11 cellular contexts compared by ENCODE assay signal in the genomic region with DNA sequence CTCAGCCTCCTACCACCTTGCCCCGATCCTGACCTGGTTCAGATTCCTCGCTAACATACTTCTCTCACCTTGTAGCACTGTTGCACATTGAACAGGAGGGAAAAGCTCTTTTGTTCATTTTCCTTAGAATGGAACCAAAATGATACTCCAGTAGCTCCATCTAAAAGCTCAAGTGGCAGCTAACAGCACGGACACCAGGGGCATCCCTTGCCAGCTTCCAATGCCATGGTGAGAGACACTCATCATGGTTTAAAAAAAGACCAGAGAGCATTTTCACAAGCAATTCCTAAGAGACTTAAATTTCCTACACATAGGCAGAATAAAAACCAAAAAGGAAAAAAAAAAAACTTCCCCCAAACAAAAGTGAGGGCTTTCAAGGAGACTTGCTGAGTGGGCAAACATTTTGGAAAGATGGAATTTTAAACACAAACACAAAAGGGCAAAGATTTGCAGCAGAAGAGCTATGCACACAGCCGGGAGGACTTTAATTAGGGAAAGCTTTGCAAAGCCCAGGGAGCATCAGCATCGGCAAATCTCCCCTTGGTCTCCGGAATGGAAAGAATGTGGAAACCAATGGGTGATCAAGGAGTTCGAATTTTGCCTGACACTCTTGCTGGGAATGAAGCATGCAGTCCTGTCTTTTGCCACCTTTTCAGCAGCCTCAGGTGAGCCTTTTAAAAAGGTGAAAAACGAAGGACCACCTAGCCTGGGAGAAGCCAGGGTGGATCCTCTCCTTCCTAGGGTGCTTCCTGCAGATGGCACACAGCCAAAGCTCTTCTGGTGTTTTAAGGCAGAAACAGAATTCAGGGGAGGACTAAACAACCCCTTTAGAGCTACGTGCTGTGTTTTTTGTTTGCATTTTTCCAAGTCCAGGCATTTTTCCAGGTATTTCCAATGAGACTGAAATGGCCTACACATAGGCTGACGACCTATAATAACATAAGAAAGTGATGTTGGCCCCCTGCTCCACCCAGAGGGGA.
DNase-seq lines count a peak whose midpoint lies in the region; ATAC-seq and TF ChIP-seq lines count a peak whose summit lies in the region.
"Had no signal": no experiment of that assay in that cellular context is flagged by ENCODE, and none has a peak within 500 bp of the region (broad histone marks: within the 10 kb centered on the region; RNA-seq: fewer than 3 reads in every experiment).

No MANE protein-coding gene starts in this region.

- H3K36me3 Mint-ChIP-seq in mesothelial cell of epicardium: peaks cover 5% of the 10 kb centered on the region
- peaks cover 4% of the 10 kb centered on the region for H3K36me3 Mint-ChIP-seq in progenitor cell of endocrine pancreas (ENCODE audit: insufficient read depth)

- TF ChIP-seq POLR2A in heart left ventricle (IDR thresholded peaks at IDR 0.05) (no peak), uterus (IDR thresholded peaks at IDR 0.05) (no peak)

- no peak for DNase-seq in heart left ventricle
- no peak for DNase-seq in heart right ventricle
- peak; percentile 38 for DNase-seq in cerebellum (ENCODE audit: low spot score)
- DNase-seq in mesothelial cell of epicardium (ENCODE audit: low spot score in 2 of 2, unreplicated experiment in 2 of 2): no peak
- DNase-seq in uterus: no peak
- DNase-seq in progenitor cell of endocrine pancreas (ENCODE audit: low spot score, unreplicated experiment): no peak
- no peak for DNase-seq in SIG-M5 (lab: John Stamatoyannopoulos, UW)
- DNase-seq: activated B cell treated with CpG ODN at 0.5 μM for 24 hours, amniotic stem cell, OCI-M1 had no signal

- intact Hi-C loops in heart left ventricle (cut with DNase I): loop anchor here in 2 of 10 donors (5.0 kb wide), 2 partner anchors 76 to 81 kb away; no protein-coding TSS in a partner anchor
- intact Hi-C loops in heart right ventricle (cut with DNase I): loop anchor here in 2 of 10 donors (5.0 kb wide), 2 partner anchors 81 to 196 kb away; a partner anchor contains a TSS
- intact Hi-C loops in uterus (cut with DNase I; ENCODE audit: low total_unique reads): no loop called here

- H3K9me3 ChIP-seq in heart left ventricle (no peaks in the 10 kb centered on the region), heart right ventricle (no peaks in the 10 kb centered on the region), uterus (no peaks in the 10 kb centered on the region)

- peaks cover 0 to 49% (median 0%) of the 10 kb centered on the region in 9 donors for H3K36me3 ChIP-seq in heart left ventricle
- H3K36me3 ChIP-seq in heart right ventricle: peaks cover 0 to 66% (median under 1%) of the 10 kb centered on the region in 9 donors
- no peaks in the 10 kb centered on the region for H3K36me3 ChIP-seq in uterus

- H3K4me1 Mint-ChIP-seq in mesothelial cell of epicardium (peaks cover 40% of the 10 kb centered on the region), progenitor cell of endocrine pancreas (ENCODE audit: low read depth) (peaks cover 14% of the 10 kb centered on the region)

- peaks cover 2 to 82% (median 63%) of the 10 kb centered on the region in 12 donors for H3K4me1 ChIP-seq in heart left ventricle
- H3K4me1 ChIP-seq in heart right ventricle: peaks cover 24 to 90% (median 61%) of the 10 kb centered on the region in 9 donors
- peaks cover 16 to 31% of the 10 kb centered on the region in 2 donors for H3K4me1 ChIP-seq in uterus

- H3K4me3 ChIP-seq in heart left ventricle: no peak overlapping the region
- H3K4me3 ChIP-seq in heart right ventricle: no peak overlapping the region
- H3K4me3 ChIP-seq in uterus: no peak overlapping the region

- H3K27me3 ChIP-seq in heart left ventricle: no peaks in the 10 kb centered on the region
- no peaks in the 10 kb centered on the region for H3K27me3 ChIP-seq in heart right ventricle
- no peaks in the 10 kb centered on the region for H3K27me3 ChIP-seq in uterus

- no peaks in the 10 kb centered on the region for H3K27me3 Mint-ChIP-seq in mesothelial cell of epicardium (ENCODE audit: low read depth)
- no peaks in the 10 kb centered on the region for H3K27me3 Mint-ChIP-seq in progenitor cell of endocrine pancreas
- H3K27me3 Mint-ChIP-seq: activated B cell treated with CpG ODN at 0.5 μM for 24 hours had no signal

- H3K27ac Mint-ChIP-seq in mesothelial cell of epicardium (peak overlapping the region; percentile 68), progenitor cell of endocrine pancreas (no peak overlapping the region)
- H3K27ac Mint-ChIP-seq: activated B cell treated with CpG ODN at 0.5 μM for 24 hours had no signal

- TF ChIP-seq CTCF in heart left ventricle (IDR thresholded peaks at IDR 0.05) (peak in 1 of 12 donors; percentile 9), heart right ventricle (IDR thresholded peaks at IDR 0.05) (no peak), mesothelial cell of epicardium (IDR thresholded peaks at IDR 0.05; ENCODE audit: unreplicated experiment) (no peak), uterus (IDR thresholded peaks at IDR 0.05) (no peak), progenitor cell of endocrine pancreas (IDR thresholded peaks at IDR 0.05; ENCODE audit: unreplicated experiment) (no peak)

- H3K4me3 Mint-ChIP-seq in mesothelial cell of epicardium (no peak overlapping the region), progenitor cell of endocrine pancreas (ENCODE audit: low read depth) (no peak overlapping the region)
- H3K4me3 Mint-ChIP-seq: activated B cell treated with CpG ODN at 0.5 μM for 24 hours had no signal

- WGBS in heart left ventricle, 4 donors: 65 to 72% (median 70%) methylated on average over 10 of the region's 10 CpGs
- WGBS in heart right ventricle, 2 donors: 64 to 72% methylated on average over 10 of the region's 10 CpGs

- no peak for ATAC-seq in heart left ventricle
- no peak for ATAC-seq in heart right ventricle
- ATAC-seq in HG03196 (IDR thresholded peaks at IDR 0.05; ENCODE audit: unreplicated experiment): no peak

- peak overlapping the region in 8 of 12 donors; percentile 2 to 73 (median 30) for H3K27ac ChIP-seq in heart left ventricle
- peak overlapping the region in 5 of 10 donors; percentile 28 to 65 (median 48) for H3K27ac ChIP-seq in heart right ventricle
- peak overlapping the region; percentile 44 to 64 for H3K27ac ChIP-seq in uterus

- H3K9me3 Mint-ChIP-seq in mesothelial cell of epicardium: no peaks in the 10 kb centered on the region
- H3K9me3 Mint-ChIP-seq in progenitor cell of endocrine pancreas (ENCODE audit: low read depth): no peaks in the 10 kb centered on the region
- H3K9me3 Mint-ChIP-seq: activated B cell treated with CpG ODN at 0.5 μM for 24 hours had no signal
